Comparison of ENCODE assay signal across 16 cellular contexts in the genomic region with DNA sequence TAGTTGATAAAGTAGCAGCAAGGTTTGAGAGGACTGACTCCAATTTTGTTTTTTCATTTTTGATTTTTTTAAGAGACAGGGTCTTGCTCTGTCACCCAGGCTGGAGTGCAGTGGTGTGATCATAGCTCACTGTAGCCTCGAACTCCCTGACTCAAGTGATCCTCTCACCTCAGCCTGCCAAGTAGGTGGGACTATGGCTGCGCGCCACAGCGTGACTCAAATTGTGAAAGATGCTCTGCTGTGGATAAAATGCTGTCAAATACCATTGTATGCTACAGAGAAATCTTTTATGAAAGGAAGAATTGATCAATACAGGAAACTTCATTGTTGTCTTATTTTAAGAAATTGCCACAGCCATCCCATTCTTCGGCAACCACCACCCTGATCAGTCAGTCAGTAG.
"Had no signal": no experiment of that assay in that cellular context is flagged by ENCODE, and none has a peak within 500 bp of the region (broad histone marks: within the 10 kb centered on the region; RNA-seq: fewer than 3 reads in every experiment).

No MANE protein-coding gene starts in this region.

- DNase-seq: activated CD8-positive, alpha-beta memory T cell treated with anti-CD3 and anti-CD28 coated beads for 24 hours; activated gamma-delta T cell treated with Interleukin-2 at 50 U/mL for 16 hours; activated naive CD8-positive, alpha-beta T cell treated with anti-CD3 and anti-CD28 coated beads, Interleukin-2, amount 10 ng/mL, durations not matched to agents 7 days and 5 days; amygdala; body of pancreas; heart right ventricle; left lung; midbrain; nephron progenitor cell; occipital lobe; posterior cingulate gyrus; sigmoid colon; spleen; stimulated activated CD8-positive, alpha-beta memory T cell treated with anti-CD3 and anti-CD28 coated beads, Interleukin-4, amount 100 ng/mL, for 48 hours; stimulated activated naive CD4-positive, alpha-beta T cell; thyroid gland had no signal

- H3K9me3 ChIP-seq: body of pancreas, thyroid gland had no signal

- H3K27me3 ChIP-seq: body of pancreas, left lung, sigmoid colon, spleen, thyroid gland had no signal

- H3K36me3 ChIP-seq: heart right ventricle, left lung, sigmoid colon, spleen, thyroid gland had no signal

- H3K4me3 ChIP-seq: body of pancreas, heart right ventricle, left lung, sigmoid colon, spleen, thyroid gland had no signal
